ENCODE assay signal across 35 cellular contexts in genomic region chr14:92933481-92933880, GRCh38. TPM values are rescaled to one million over a fixed set of nuclear protein-coding genes. Genes with fewer than 3 reads are reported as not detected.
"Had no signal": no experiment of that assay in that cellular context is flagged by ENCODE, and none has a peak within 500 bp of the region (broad histone marks: within the 10 kb centered on the region; RNA-seq: fewer than 3 reads in every experiment).

No MANE protein-coding gene starts in this region.

- H3K27ac ChIP-seq: body of pancreas, brain microvascular endothelial cell had no signal

- H3K9me3 ChIP-seq: adrenal gland, body of pancreas, breast epithelium had no signal

- DNase-seq: activated CD4-positive, alpha-beta memory T cell treated with anti-CD3 and anti-CD28 coated beads for 36 hours; activated CD4-positive, alpha-beta T cell treated with anti-CD3 and anti-CD28 coated beads for 1 hour; activated CD4-positive, alpha-beta T cell treated with anti-CD3 and anti-CD28 coated beads for 36 hours; activated CD4-positive, alpha-beta T cell treated with anti-CD3 and anti-CD28 coated beads for 48 hours; activated CD4-positive, alpha-beta T cell treated with anti-CD3 and anti-CD28 coated beads, Interleukin-2, amount 10 ng/mL, durations not matched to agents 7 days and 5 days; activated CD4-positive, CD25-positive, alpha-beta regulatory T cell; activated CD8-positive, alpha-beta memory T cell treated with anti-CD3 and anti-CD28 coated beads, Interleukin-2, amount 50 U/mL, for 4 hours; activated CD8-positive, alpha-beta T cell treated with anti-CD3 and anti-CD28 coated beads for 36 hours; activated effector memory CD4-positive, alpha-beta T cell treated with anti-CD3 and anti-CD28 coated beads, Interleukin-2, amount 50 U/mL, for 16 hours; activated gamma-delta T cell treated with Interleukin-2 at 50 U/mL for 16 hours; activated naive CD4-positive, alpha-beta T cell; activated naive CD4-positive, alpha-beta T cell treated with anti-CD3 and anti-CD28 coated beads for 36 hours; activated naive CD4-positive, alpha-beta T cell treated with anti-CD3 and anti-CD28 coated beads, Interleukin-2, amount 50 U/mL, for 16 hours; activated naive CD8-positive, alpha-beta T cell treated with anti-CD3 and anti-CD28 coated beads for 36 hours; activated T-cell treated with anti-CD3 and anti-CD28 coated beads for 4 hours; activated T-cell treated with anti-CD3 and anti-CD28 coated beads, Interleukin-2, amount 50 U/mL, for 1 hour; activated T-cell treated with anti-CD3 and anti-CD28 coated beads, Interleukin-2, amount 50 U/mL, for 4 hours; activated T-cell treated with anti-CD3 and anti-CD28 coated beads, Interleukin-2, amount 50 U/mL, for 72 hours; adrenal gland; amniotic stem cell; aorta; brain microvascular endothelial cell; central memory CD4-positive, alpha-beta T cell; T-helper 1 cell; T-helper 2 cell; T-helper 9 cell had no signal

- ATAC-seq: activated CD4-positive, alpha-beta T cell treated with anti-CD3 and anti-CD28 coated beads for 36 hours; activated CD4-positive, CD25-positive, alpha-beta regulatory T cell treated with anti-CD3 and anti-CD28 coated beads, Interleukin-2, amount 50 U/mL, for 24 hours; activated CD8-positive, alpha-beta T cell treated with anti-CD3 and anti-CD28 coated beads for 36 hours; activated naive CD4-positive, alpha-beta T cell treated with anti-CD3 and anti-CD28 coated beads, Interleukin-2, amount 50 U/mL, for 72 hours; activated T-cell treated with anti-CD3 and anti-CD28 coated beads, Interleukin-2, amount 50 U/mL, for 4 hours; activated T-cell treated with anti-CD3 and anti-CD28 coated beads, Interleukin-2, amount 50 U/mL, for 72 hours; activated T-helper 17 cell treated with anti-CD3 and anti-CD28 coated beads, Interleukin-2, amount 50 U/mL, for 72 hours; body of pancreas had no signal

- H3K4me1 ChIP-seq: adrenal gland, body of pancreas, breast epithelium had no signal

- H3K27me3 ChIP-seq: adrenal gland, body of pancreas, breast epithelium had no signal

- H3K36me3 ChIP-seq: adrenal gland, brain microvascular endothelial cell, breast epithelium had no signal

- H3K4me3 ChIP-seq: adrenal gland, body of pancreas had no signal

RNA-seq across cellular contexts. Expression of gene CHGA, which starts 10.5 kb away (rescaled TPM):
- total RNA-seq: activated CD4-positive, alpha-beta memory T cell treated with anti-CD3 and anti-CD28 coated beads for 36 hours; activated CD4-positive, alpha-beta T cell treated with anti-CD3 and anti-CD28 coated beads for 36 hours; activated CD4-positive, alpha-beta T cell treated with anti-CD3 and anti-CD28 coated beads, Interleukin-2, amount 10 ng/mL, durations not matched to agents 7 days and 5 days; activated CD8-positive, alpha-beta memory T cell treated with anti-CD3 and anti-CD28 coated beads for 36 hours; activated CD8-positive, alpha-beta T cell treated with anti-CD3 and anti-CD28 coated beads for 36 hours; activated naive CD4-positive, alpha-beta T cell treated with anti-CD3 and anti-CD28 coated beads for 36 hours; activated naive CD4-positive, alpha-beta T cell treated with anti-CD3 and anti-CD28 coated beads, Interleukin-2, amount 50 U/mL, for 72 hours; activated naive CD8-positive, alpha-beta T cell treated with anti-CD3 and anti-CD28 coated beads for 36 hours; activated T-cell treated with anti-CD3 and anti-CD28 coated beads, Interleukin-2, amount 50 U/mL, for 72 hours; activated T-helper 1 cell treated with anti-CD3 and anti-CD28 coated beads, Interleukin-12 subunit alpha, Interleukin-12 subunit beta, Interleukin-2, Interleukin-4 antibody, amounts not matched to agents 30 ng/mL and 10 ng/mL and 1 ng/mL, durations not matched to agents 14 hours and 24 hours and 36 hours; activated T-helper 17 cell treated with anti-CD3 and anti-CD28 coated beads, Interleukin-2, amount 50 U/mL, for 72 hours; aorta; astrocyte; cardiac septum had no signal
